ENCODE assay signal across 11 cellular contexts in the genomic region with DNA sequence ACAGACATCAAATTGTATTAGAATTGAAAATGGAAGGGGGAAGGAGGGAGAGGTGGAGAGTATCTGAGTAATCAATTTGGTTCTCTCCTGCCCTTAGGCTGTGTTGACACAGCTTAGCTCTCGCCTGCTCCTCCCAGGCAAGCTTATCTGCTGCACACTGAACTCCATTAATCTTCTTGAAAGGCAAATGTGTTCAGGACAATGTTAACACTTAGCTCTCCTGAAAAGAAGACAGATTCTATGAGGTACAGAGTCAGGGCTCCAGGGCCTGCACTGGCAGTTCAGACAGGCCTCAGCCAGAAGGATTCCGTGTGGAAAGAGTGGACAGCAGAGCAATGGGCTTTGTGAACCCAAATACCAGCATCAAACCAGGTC.
DNase-seq lines count a peak whose midpoint lies in the region; ATAC-seq and TF ChIP-seq lines count a peak whose summit lies in the region.
"Had no signal": no experiment of that assay in that cellular context is flagged by ENCODE, and none has a peak within 500 bp of the region (broad histone marks: within the 10 kb centered on the region; RNA-seq: fewer than 3 reads in every experiment).

No MANE protein-coding gene starts in this region.

- in situ Hi-C loops in GM23248 (cut with MboI): no loop called here

- H3K4me3 Mint-ChIP-seq in endodermal cell (peak overlapping the region; percentile 16), neural crest cell (peak overlapping the region; percentile 33)
- no peak overlapping the region for H3K4me3 Mint-ChIP-seq in activated naive CD8-positive, alpha-beta T cell treated with anti-CD3 and anti-CD28 coated beads, Interleukin-2, amount 50 U/mL, for 24 hours
- no peak overlapping the region for H3K4me3 Mint-ChIP-seq in activated T-cell treated with anti-CD3 and anti-CD28 coated beads, Interleukin-2, amount 50 U/mL, for 72 hours

- peak; percentile 49 for DNase-seq in GM23248
- peak; percentile 95 for DNase-seq in NCI-H345 treated with DMSO at 0.1 percent for 48 hours (lab: John Stamatoyannopoulos, UW; ENCODE audit: unreplicated experiment)
- DNase-seq in endodermal cell: no peak
- DNase-seq in neural crest cell (ENCODE audit: low read depth, low spot score): no peak
- DNase-seq in activated naive CD8-positive, alpha-beta T cell treated with anti-CD3 and anti-CD28 coated beads, Interleukin-2, amount 50 U/mL, for 24 hours: no peak
- DNase-seq in GF-D8 (lab: John Stamatoyannopoulos, UW): no peak
- no peak for DNase-seq in activated T-cell treated with anti-CD3 and anti-CD28 coated beads, Interleukin-2, amount 50 U/mL, for 72 hours
- no peak for DNase-seq in activated CD8-positive, alpha-beta memory T cell treated with anti-CD3 and anti-CD28 coated beads, Interleukin-2, amount 50 U/mL, for 48 hours
- DNase-seq: caudate nucleus, DND-41, NCI-H524 treated with DMSO at 0.1 percent for 48 hours had no signal

- no peak overlapping the region for H2AFZ ChIP-seq in GM23248

- TF ChIP-seq CTCF in endodermal cell (conservative IDR thresholded peaks at IDR 0.05): no peak
- no peak for TF ChIP-seq CTCF in neural crest cell (conservative IDR thresholded peaks at IDR 0.05)

- H3K4me2 ChIP-seq in GM23248 (ENCODE audit: unreplicated experiment): peak overlapping the region; percentile 20

- peaks cover 29% of the 10 kb centered on the region for H3K4me1 ChIP-seq in GM23248 (ENCODE audit: insufficient read depth)
- peaks cover 8% of the 10 kb centered on the region for H3K4me1 ChIP-seq in endodermal cell (ENCODE audit: control insufficient read depth, insufficient read depth, low read length)

- H3K36me3 Mint-ChIP-seq in endodermal cell (ENCODE audit: low read depth) (peaks cover 8% of the 10 kb centered on the region), neural crest cell (ENCODE audit: low read depth) (peaks cover 10% of the 10 kb centered on the region)
- no peaks in the 10 kb centered on the region for H3K36me3 Mint-ChIP-seq in activated naive CD8-positive, alpha-beta T cell treated with anti-CD3 and anti-CD28 coated beads, Interleukin-2, amount 50 U/mL, for 24 hours (ENCODE audit: low read depth)
- no peaks in the 10 kb centered on the region for H3K36me3 Mint-ChIP-seq in activated T-cell treated with anti-CD3 and anti-CD28 coated beads, Interleukin-2, amount 50 U/mL, for 72 hours (ENCODE audit: insufficient read depth in 2 of 2)

- WGBS in GM23248 (ENCODE audit: low coverage in 1 of 2, low lambda C conversion rate in 2 of 2, missing lambda C conversion rate in 2 of 2), 2 experiments: 71% methylated on average over 2 of the region's 2 CpGs
- 29 to 43% methylated on average over 1 to 2 of the region's 2 CpGs for WGBS in endodermal cell (ENCODE audit: insufficient coverage in 1 of 2, insufficient read length in 1 of 2), 2 experiments

- peaks cover 26% of the 10 kb centered on the region for H3K9me3 Mint-ChIP-seq in endodermal cell
- H3K9me3 Mint-ChIP-seq in neural crest cell: peaks cover 7% of the 10 kb centered on the region
- H3K9me3 Mint-ChIP-seq in activated naive CD8-positive, alpha-beta T cell treated with anti-CD3 and anti-CD28 coated beads, Interleukin-2, amount 50 U/mL, for 24 hours: no peaks in the 10 kb centered on the region
- H3K9me3 Mint-ChIP-seq in activated T-cell treated with anti-CD3 and anti-CD28 coated beads, Interleukin-2, amount 50 U/mL, for 72 hours: no peaks in the 10 kb centered on the region

- H3F3A ChIP-seq in GM23248 (ENCODE audit: insufficient read depth): peaks cover 7% of the 10 kb centered on the region; the same call in 1 of the 2 replicates

- H3K4me3 ChIP-seq in GM23248: no peak overlapping the region
- peak overlapping the region; percentile 75 for H3K4me3 ChIP-seq in endodermal cell (ENCODE audit: low read length)

- no peaks in the 10 kb centered on the region for H3K36me3 ChIP-seq in GM23248 (ENCODE audit: low read depth)
- peaks cover 10% of the 10 kb centered on the region for H3K36me3 ChIP-seq in endodermal cell (ENCODE audit: control insufficient read depth, insufficient read depth, low read length)

- peaks cover 5% of the 10 kb centered on the region for H3K27me3 Mint-ChIP-seq in endodermal cell (ENCODE audit: insufficient read depth)
- H3K27me3 Mint-ChIP-seq in neural crest cell (ENCODE audit: low read depth): no peaks in the 10 kb centered on the region
- no peaks in the 10 kb centered on the region for H3K27me3 Mint-ChIP-seq in activated naive CD8-positive, alpha-beta T cell treated with anti-CD3 and anti-CD28 coated beads, Interleukin-2, amount 50 U/mL, for 24 hours
- H3K27me3 Mint-ChIP-seq in activated T-cell treated with anti-CD3 and anti-CD28 coated beads, Interleukin-2, amount 50 U/mL, for 72 hours (ENCODE audit: low read depth): no peaks in the 10 kb centered on the region

- peaks cover 5% of the 10 kb centered on the region; the same call in 1 of the 2 replicates for H3K9me2 ChIP-seq in GM23248 (ENCODE audit: insufficient read depth)

- no peak for ATAC-seq in activated naive CD8-positive, alpha-beta T cell treated with anti-CD3 and anti-CD28 coated beads, Interleukin-2, amount 50 U/mL, for 24 hours
- no peak for ATAC-seq in activated T-cell treated with anti-CD3 and anti-CD28 coated beads, Interleukin-2, amount 50 U/mL, for 72 hours (replicated peaks in 1 of 2)

- H3K9ac ChIP-seq in GM23248 (no peak overlapping the region), endodermal cell (ENCODE audit: extremely low read depth, low read length, poor library complexity, severe bottlenecking) (peak overlapping the region; percentile 84)

- peaks cover 15% of the 10 kb centered on the region for H3K4me1 Mint-ChIP-seq in endodermal cell
- peaks cover 30% of the 10 kb centered on the region for H3K4me1 Mint-ChIP-seq in neural crest cell
- no peaks in the 10 kb centered on the region for H3K4me1 Mint-ChIP-seq in activated naive CD8-positive, alpha-beta T cell treated with anti-CD3 and anti-CD28 coated beads, Interleukin-2, amount 50 U/mL, for 24 hours
- H3K4me1 Mint-ChIP-seq in activated T-cell treated with anti-CD3 and anti-CD28 coated beads, Interleukin-2, amount 50 U/mL, for 72 hours (ENCODE audit: low read depth): peaks cover 5% of the 10 kb centered on the region

- H3K79me2 ChIP-seq in GM23248 (ENCODE audit: insufficient read depth): no peaks in the 10 kb centered on the region

- H3K27ac ChIP-seq in GM23248 (no peak overlapping the region), endodermal cell (ENCODE audit: low read depth, low read length) (peak overlapping the region; percentile 94)

- H3K9me3 ChIP-seq in GM23248 (ENCODE audit: low read depth) (no peaks in the 10 kb centered on the region), endodermal cell (ENCODE audit: control insufficient read depth, low read length) (peaks cover 30% of the 10 kb centered on the region)

- H3K27ac Mint-ChIP-seq in endodermal cell (peak overlapping the region; percentile 91), neural crest cell (ENCODE audit: unreplicated experiment) (peak overlapping the region; percentile 97)
- no peak overlapping the region for H3K27ac Mint-ChIP-seq in activated naive CD8-positive, alpha-beta T cell treated with anti-CD3 and anti-CD28 coated beads, Interleukin-2, amount 50 U/mL, for 24 hours
- H3K27ac Mint-ChIP-seq in activated T-cell treated with anti-CD3 and anti-CD28 coated beads, Interleukin-2, amount 50 U/mL, for 72 hours: no peak overlapping the region

- H3K27me3 ChIP-seq in GM23248 (replicated peaks; ENCODE audit: insufficient read depth): no peaks in the 10 kb centered on the region
- no peaks in the 10 kb centered on the region for H3K27me3 ChIP-seq in endodermal cell (ENCODE audit: control insufficient read depth, insufficient read depth, low read length, poor library complexity, severe bottlenecking)

- no peaks in the 10 kb centered on the region for H4K20me1 ChIP-seq in GM23248 (ENCODE audit: insufficient read depth)

Comparison
In these comparisons a context has a peak if more than half of its experiments do, and no peak if none do; other contexts are left out.
1. DNase-seq: peak in GM23248 (single experiment) and NCI-H345 treated with DMSO at 0.1 percent for 48 hours (single experiment); none in endodermal cell (single experiment), neural crest cell (single experiment), activated naive CD8-positive, alpha-beta T cell treated with anti-CD3 and anti-CD28 coated beads, Interleukin-2, amount 50 U/mL, for 24 hours (single experiment), GF-D8 (single experiment), activated T-cell treated with anti-CD3 and anti-CD28 coated beads, Interleukin-2, amount 50 U/mL, for 72 hours (0 of 2) and activated CD8-positive, alpha-beta memory T cell treated with anti-CD3 and anti-CD28 coated beads, Interleukin-2, amount 50 U/mL, for 48 hours (single experiment).
2. H3K27ac Mint-ChIP-seq: peak in endodermal cell (single experiment) and neural crest cell (single experiment); none in activated naive CD8-positive, alpha-beta T cell treated with anti-CD3 and anti-CD28 coated beads, Interleukin-2, amount 50 U/mL, for 24 hours (single experiment) and activated T-cell treated with anti-CD3 and anti-CD28 coated beads, Interleukin-2, amount 50 U/mL, for 72 hours (single experiment).
3. H3K4me3 Mint-ChIP-seq: peak in endodermal cell (single experiment) and neural crest cell (single experiment); none in activated naive CD8-positive, alpha-beta T cell treated with anti-CD3 and anti-CD28 coated beads, Interleukin-2, amount 50 U/mL, for 24 hours (single experiment) and activated T-cell treated with anti-CD3 and anti-CD28 coated beads, Interleukin-2, amount 50 U/mL, for 72 hours (0 of 2).